In the genomic region with DNA sequence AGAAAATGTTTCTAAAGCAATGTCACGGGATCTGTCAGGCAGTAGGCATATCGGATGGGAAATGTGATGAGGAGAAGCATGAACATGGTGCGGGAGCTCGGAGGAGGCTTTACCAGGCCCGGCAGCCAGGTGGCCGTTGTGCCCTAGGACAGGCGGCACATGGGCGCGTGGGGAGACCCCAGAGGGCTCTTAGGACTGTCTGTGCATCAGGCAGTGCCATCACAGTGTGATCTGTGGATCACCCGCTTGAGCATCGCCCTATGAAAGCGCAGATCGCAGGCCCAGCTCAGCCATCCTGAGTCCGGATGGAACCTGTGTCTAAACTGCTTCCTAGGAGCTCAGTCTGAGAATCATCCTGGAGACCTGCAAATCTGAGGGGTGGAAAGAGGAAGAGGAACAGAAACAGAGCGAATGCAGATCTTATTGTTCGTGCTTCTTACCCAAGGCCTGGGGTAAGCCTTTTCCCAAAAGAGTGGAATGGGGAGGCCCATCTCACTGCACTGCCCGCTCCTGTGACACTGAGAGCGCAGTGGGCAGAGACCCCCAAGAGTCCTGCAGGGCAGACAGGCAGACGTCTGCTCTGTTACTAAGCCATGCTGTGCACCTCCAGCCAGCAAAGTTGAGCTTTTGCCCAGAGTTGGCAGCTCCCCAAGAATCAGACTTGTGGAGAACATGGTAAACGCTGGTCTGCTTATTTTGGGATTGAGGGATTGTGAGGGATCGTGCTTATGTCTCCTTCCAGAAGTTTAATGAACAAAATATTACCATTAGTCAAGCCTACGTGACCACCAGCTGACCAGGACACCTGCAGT, we compare ENCODE assay signal across 1 cellular context.
TF ChIP-seq lines count a peak whose summit lies in the region.

No MANE protein-coding gene starts in this region.

TF ChIP-seq in HepG2, 621 proteins besides CTCF, POLR2A, EP300 and RAD21:
- TF ChIP-seq ZFP90 (CRISPR knock-in tag; IDR thresholded peaks at IDR 0.05; ENCODE audit: borderline replicate concordance) (no peak), CENPT (CRISPR knock-in tag; IDR thresholded peaks at IDR 0.05; ENCODE audit: low read depth) (no peak), ARID4A (CRISPR knock-in tag; IDR thresholded peaks at IDR 0.05; ENCODE audit: borderline replicate concordance) (no peak), ZNF713 (CRISPR knock-in tag; IDR thresholded peaks at IDR 0.05) (no peak), KDM5B (CRISPR knock-in tag; IDR thresholded peaks at IDR 0.05; ENCODE audit: borderline replicate concordance) (no peak), TCF7L2 (IDR thresholded peaks at IDR 0.05; ENCODE audit: low read depth, low read length) (no peak), PBX3 (CRISPR knock-in tag; IDR thresholded peaks at IDR 0.05; ENCODE audit: borderline replicate concordance) (no peak)
